1 cellular context compared by ENCODE assay signal in genomic region chr14:104794641-104795467, GRCh38.
TF ChIP-seq lines count a peak whose summit lies in the region.

No MANE protein-coding gene starts in this region.

TF ChIP-seq in GM12878, 131 proteins besides CTCF, POLR2A, EP300 and RAD21:
- TF ChIP-seq ZBTB40 (IDR thresholded peaks at IDR 0.05; ENCODE audit: borderline replicate concordance): peak; percentile 18; the same call in 1 of the 2 replicates
- no peak for TF ChIP-seq USF1 (IDR thresholded peaks at IDR 0.05; ENCODE audit: borderline replicate concordance, extremely low read length, insufficient read depth, low read depth, low read length)
- peak; percentile 46; the same call in 1 of the 2 replicates for TF ChIP-seq NR2F1 (conservative IDR thresholded peaks at IDR 0.05)
- no peak for TF ChIP-seq ZNF207 (IDR thresholded peaks at IDR 0.05; ENCODE audit: borderline replicate concordance)
- TF ChIP-seq NR2C1 (IDR thresholded peaks at IDR 0.05): peak; percentile 77
- TF ChIP-seq ZNF687 (IDR thresholded peaks at IDR 0.05): no peak
- no peak for TF ChIP-seq CHD4 (IDR thresholded peaks at IDR 0.05)
- TF ChIP-seq BACH1 (IDR thresholded peaks at IDR 0.05; ENCODE audit: borderline replicate concordance): 0 out of 2 replicates have a peak, but pooled peaks have one; percentile 53
- TF ChIP-seq ZBTB11 (CRISPR knock-in tag; IDR thresholded peaks at IDR 0.05): no peak
- TF ChIP-seq CHD2 (IDR thresholded peaks at IDR 0.05; ENCODE audit: borderline replicate concordance, low read depth, low read length): no peak
- peak; percentile 71; the same call in 1 of the 2 replicates for TF ChIP-seq LARP7 (IDR thresholded peaks at IDR 0.05)
- TF ChIP-seq RFX5 (IDR thresholded peaks at IDR 0.05; ENCODE audit: low read depth, low read length): no peak
- no peak for TF ChIP-seq ETV6 (conservative IDR thresholded peaks at IDR 0.05 in 1 of 2, IDR thresholded peaks at IDR 0.05 in 1 of 2; ENCODE audit: borderline replicate concordance in 1 of 2, low read depth in 1 of 2)
- no peak for TF ChIP-seq NRF1 (conservative IDR thresholded peaks at IDR 0.05; ENCODE audit: low read depth, low read length)
- TF ChIP-seq MYC (IDR thresholded peaks at IDR 0.05; ENCODE audit: insufficient read depth, insufficient read length, insufficient replicate concordance, low read length, severe bottlenecking): no peak
- peak; percentile 62 for TF ChIP-seq NKRF (conservative IDR thresholded peaks at IDR 0.05)
- no peak for TF ChIP-seq ATF3 (IDR thresholded peaks at IDR 0.05; ENCODE audit: borderline replicate concordance, extremely low read depth, low read depth, low read length)
- 0 out of 2 replicates have a peak, but pooled peaks have one; percentile 6 for TF ChIP-seq RUNX3 (IDR thresholded peaks at IDR 0.05; ENCODE audit: low read length)
- 0 out of 2 replicates have a peak, but pooled peaks have one; percentile 36 for TF ChIP-seq DPF2 (IDR thresholded peaks at IDR 0.05)
- TF ChIP-seq IKZF1 (conservative IDR thresholded peaks at IDR 0.05): peak; percentile 36; the same call in 1 of the 2 replicates
- no peak for TF ChIP-seq IKZF2 (IDR thresholded peaks at IDR 0.05)
- TF ChIP-seq EED (IDR thresholded peaks at IDR 0.05; ENCODE audit: low read depth): no peak
- no peak for TF ChIP-seq E4F1 (IDR thresholded peaks at IDR 0.05; ENCODE audit: borderline replicate concordance, partially characterized antibody)
- no peak for TF ChIP-seq HSF1 (IDR thresholded peaks at IDR 0.05; ENCODE audit: low read depth, low read length)
- TF ChIP-seq MTA3 (IDR thresholded peaks at IDR 0.05; ENCODE audit: borderline replicate concordance, low read length): no peak
- TF ChIP-seq GATAD2B (conservative IDR thresholded peaks at IDR 0.05; ENCODE audit: low read depth): peak; percentile 72
